Comparison of ENCODE assay signal across 8 cellular contexts in the genomic region with DNA sequence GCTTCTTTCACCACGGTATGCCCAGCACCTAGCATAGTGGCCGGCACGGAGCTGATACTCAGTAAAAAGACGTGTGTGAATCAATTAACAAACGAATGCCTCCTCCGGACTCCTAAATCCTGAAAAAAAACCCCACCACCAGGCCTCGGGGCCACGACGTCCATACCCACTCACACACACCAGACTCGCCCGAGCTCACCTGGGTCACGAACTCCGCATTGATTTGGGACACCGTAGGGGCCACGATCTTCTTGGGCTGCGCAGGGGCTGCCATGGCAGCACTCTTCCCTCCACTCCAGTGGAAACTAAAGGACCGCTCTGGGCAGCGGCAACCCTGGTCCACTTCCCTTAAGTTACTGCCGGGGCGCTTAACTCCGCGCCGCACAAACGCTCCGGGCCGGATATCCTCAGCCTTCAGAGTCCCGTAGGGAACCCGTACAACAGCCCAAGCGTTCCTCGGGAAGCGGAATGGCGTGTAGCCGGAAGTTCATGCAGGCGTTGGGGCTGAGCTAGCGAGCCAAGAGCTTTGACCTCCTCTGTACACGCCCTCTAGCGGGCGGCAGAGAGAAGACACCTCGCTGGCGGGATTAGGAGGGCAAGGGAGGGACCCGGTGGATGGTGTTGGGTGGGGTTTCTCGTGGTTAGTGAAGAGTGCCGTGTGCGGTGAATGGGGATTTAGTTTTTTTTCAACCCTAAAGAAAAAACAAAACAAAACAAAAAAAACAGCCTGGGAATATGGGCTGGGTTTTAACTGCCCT. TPM values are rescaled to one million over a fixed set of nuclear protein-coding genes. Genes with fewer than 3 reads are reported as not detected.
DNase-seq lines count a peak whose midpoint lies in the region; ATAC-seq and TF ChIP-seq lines count a peak whose summit lies in the region.

A gene (minus strand): TSS at position 403 of the 758 bp plus-strand sequence. CDS start 129 bp downstream, at position 274.

- peak; percentile 23; the same call in 1 of the 2 replicates for TF ChIP-seq EP300 in Ishikawa (IDR thresholded peaks at IDR 0.05; ENCODE audit: borderline replicate concordance)

- peak within 1 kb of the TSS; percentile 90 to 95 for H3K9ac ChIP-seq in mucosa of rectum (ENCODE audit: low read depth in 1 of 2, low read length in 2 of 2)

- H3K27ac ChIP-seq in mucosa of rectum (ENCODE audit: low read depth in 2 of 2, low read length in 2 of 2), result peak within 1 kb of the TSS; percentile 70 to 79

- peak; percentile 96 for ATAC-seq in GM21576 (IDR thresholded peaks at IDR 0.05; ENCODE audit: unreplicated experiment)

- no peaks in the 10 kb centered on the region for H3K9me3 ChIP-seq in mucosa of rectum (ENCODE audit: control insufficient read depth in 2 of 2, low read length in 2 of 2)

- DNase-seq in DMS53 (lab: John Stamatoyannopoulos, UW) (peak; percentile 98), OCI-M2 (lab: John Stamatoyannopoulos, UW; ENCODE audit: unreplicated experiment) (peak; percentile 73), activated T-cell treated with anti-CD3 and anti-CD28 coated beads for 4 hours (peak; percentile 82), epithelial cell of proximal tubule (ENCODE audit: low read depth) (peak; percentile 79)
- peak; percentile 92 for DNase-seq in stimulated activated CD8-positive, alpha-beta memory T cell treated with anti-CD3 and anti-CD28 coated beads, Interleukin-4, amount 100 ng/mL, for 48 hours

- TF ChIP-seq RAD21 in Ishikawa (IDR thresholded peaks at IDR 0.05; ENCODE audit: low read depth), result peak; percentile 9; the same call in 1 of the 2 replicates

- H3K36me3 ChIP-seq in mucosa of rectum (ENCODE audit: control insufficient read depth in 2 of 2, insufficient read depth in 2 of 2, low read length in 2 of 2), result no peaks in the 10 kb centered on the region

- peaks cover 5 to 12% of the 10 kb centered on the region in 2 donors for H3K4me1 ChIP-seq in mucosa of rectum (ENCODE audit: control insufficient read depth in 2 of 2, insufficient read depth in 2 of 2, low read length in 2 of 2)

- H3K4me3 ChIP-seq in epithelial cell of proximal tubule (ENCODE audit: low read depth, low read length) (peak within 1 kb of the TSS; percentile 82), mucosa of rectum (ENCODE audit: low read length in 2 of 2) (peak within 1 kb of the TSS; percentile 86 to 94)

- TF ChIP-seq CTCF in epithelial cell of proximal tubule (conservative IDR thresholded peaks at IDR 0.05; ENCODE audit: low read depth, low read length), result peak; percentile 71

- H3K27me3 ChIP-seq in mucosa of rectum (ENCODE audit: control insufficient read depth in 2 of 2, insufficient read depth in 2 of 2, low read length in 2 of 2), result no peaks in the 10 kb centered on the region

TF ChIP-seq in Ishikawa, 13 proteins besides CTCF, POLR2A, EP300 and RAD21:
- TF ChIP-seq CREB1 (IDR thresholded peaks at IDR 0.05; ENCODE audit: low read depth), result peak; percentile 78
- TF ChIP-seq TEAD4 (IDR thresholded peaks at IDR 0.05), result peak; percentile 26
- peak; percentile 59; the same call in 1 of the 2 replicates for TF ChIP-seq TCF12 (IDR thresholded peaks at IDR 0.05; ENCODE audit: low read depth)
- no peak for TF ChIP-seq CEBPB (IDR thresholded peaks at IDR 0.05)
- no peak for TF ChIP-seq FOXM1 (IDR thresholded peaks at IDR 0.05; ENCODE audit: borderline replicate concordance, low read depth)
- peak; percentile 69 for TF ChIP-seq YY1 (IDR thresholded peaks at IDR 0.05; ENCODE audit: low read depth)
- TF ChIP-seq, protein P1, sequence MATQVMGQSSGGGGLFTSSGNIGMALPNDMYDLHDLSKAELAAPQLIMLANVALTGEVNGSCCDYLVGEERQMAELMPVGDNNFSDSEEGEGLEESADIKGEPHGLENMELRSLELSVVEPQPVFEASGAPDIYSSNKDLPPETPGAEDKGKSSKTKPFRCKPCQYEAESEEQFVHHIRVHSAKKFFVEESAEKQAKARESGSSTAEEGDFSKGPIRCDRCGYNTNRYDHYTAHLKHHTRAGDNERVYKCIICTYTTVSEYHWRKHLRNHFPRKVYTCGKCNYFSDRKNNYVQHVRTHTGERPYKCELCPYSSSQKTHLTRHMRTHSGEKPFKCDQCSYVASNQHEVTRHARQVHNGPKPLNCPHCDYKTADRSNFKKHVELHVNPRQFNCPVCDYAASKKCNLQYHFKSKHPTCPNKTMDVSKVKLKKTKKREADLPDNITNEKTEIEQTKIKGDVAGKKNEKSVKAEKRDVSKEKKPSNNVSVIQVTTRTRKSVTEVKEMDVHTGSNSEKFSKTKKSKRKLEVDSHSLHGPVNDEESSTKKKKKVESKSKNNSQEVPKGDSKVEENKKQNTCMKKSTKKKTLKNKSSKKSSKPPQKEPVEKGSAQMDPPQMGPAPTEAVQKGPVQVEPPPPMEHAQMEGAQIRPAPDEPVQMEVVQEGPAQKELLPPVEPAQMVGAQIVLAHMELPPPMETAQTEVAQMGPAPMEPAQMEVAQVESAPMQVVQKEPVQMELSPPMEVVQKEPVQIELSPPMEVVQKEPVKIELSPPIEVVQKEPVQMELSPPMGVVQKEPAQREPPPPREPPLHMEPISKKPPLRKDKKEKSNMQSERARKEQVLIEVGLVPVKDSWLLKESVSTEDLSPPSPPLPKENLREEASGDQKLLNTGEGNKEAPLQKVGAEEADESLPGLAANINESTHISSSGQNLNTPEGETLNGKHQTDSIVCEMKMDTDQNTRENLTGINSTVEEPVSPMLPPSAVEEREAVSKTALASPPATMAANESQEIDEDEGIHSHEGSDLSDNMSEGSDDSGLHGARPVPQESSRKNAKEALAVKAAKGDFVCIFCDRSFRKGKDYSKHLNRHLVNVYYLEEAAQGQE (IDR thresholded peaks at IDR 0.05; ENCODE audit: low read depth), result no peak
- TF ChIP-seq NFIC (IDR thresholded peaks at IDR 0.05), result 0 out of 2 replicates have a peak, but pooled peaks have one; percentile 29
- TF ChIP-seq TAF1 (IDR thresholded peaks at IDR 0.05; ENCODE audit: low read depth), result peak; percentile 96
- TF ChIP-seq, protein P2, sequence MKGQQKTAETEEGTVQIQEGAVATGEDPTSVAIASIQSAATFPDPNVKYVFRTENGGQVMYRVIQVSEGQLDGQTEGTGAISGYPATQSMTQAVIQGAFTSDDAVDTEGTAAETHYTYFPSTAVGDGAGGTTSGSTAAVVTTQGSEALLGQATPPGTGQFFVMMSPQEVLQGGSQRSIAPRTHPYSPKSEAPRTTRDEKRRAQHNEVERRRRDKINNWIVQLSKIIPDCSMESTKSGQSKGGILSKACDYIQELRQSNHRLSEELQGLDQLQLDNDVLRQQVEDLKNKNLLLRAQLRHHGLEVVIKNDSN (IDR thresholded peaks at IDR 0.05), result peak; percentile 62
- TF ChIP-seq, protein P3, sequence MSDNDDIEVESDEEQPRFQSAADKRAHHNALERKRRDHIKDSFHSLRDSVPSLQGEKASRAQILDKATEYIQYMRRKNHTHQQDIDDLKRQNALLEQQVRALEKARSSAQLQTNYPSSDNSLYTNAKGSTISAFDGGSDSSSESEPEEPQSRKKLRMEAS (IDR thresholded peaks at IDR 0.05), result peak; percentile 89
- TF ChIP-seq ZBTB7A (IDR thresholded peaks at IDR 0.05; ENCODE audit: low read depth), result no peak

RNA-seq across cellular contexts. Expression of the gene that starts here (rescaled TPM):
- 17.3 and 22.1 TPM in 2 replicates for total RNA-seq in epithelial cell of proximal tubule

Comparison
In these comparisons a context has a peak if more than half of its experiments do, and no peak if none do; other contexts are left out.
1. Peak in every context shown above with its lines: DNase-seq, ATAC-seq, H3K4me3 ChIP-seq and H3K27ac ChIP-seq.